In genomic region chr10:3948843-3949242, GRCh38 we compare ENCODE assay signal across 9 cellular contexts.
DNase-seq lines count a peak whose midpoint lies in the region; ATAC-seq, FAIRE-seq and TF ChIP-seq lines count a peak whose summit lies in the region.
"Had no signal": no experiment of that assay in that cellular context is flagged by ENCODE, and none has a peak within 500 bp of the region (broad histone marks: within the 10 kb centered on the region; RNA-seq: fewer than 3 reads in every experiment).

No MANE protein-coding gene starts in this region.

- no peak for TF ChIP-seq EP300 in esophagus muscularis mucosa (IDR thresholded peaks at IDR 0.05)

- intact Hi-C loops in esophagus muscularis mucosa (cut with DNase I), result no loop called here

- no peak overlapping the region for H2AFZ ChIP-seq in smooth muscle cell (ENCODE audit: low read depth)

- ATAC-seq in HG02678 (IDR thresholded peaks at IDR 0.05; ENCODE audit: unreplicated experiment) (no peak), GM21360 (IDR thresholded peaks at IDR 0.05; ENCODE audit: unreplicated experiment) (no peak)

- H3K4me2 ChIP-seq in smooth muscle cell, result no peak overlapping the region

- no peak overlapping the region for H3K9ac ChIP-seq in smooth muscle cell (ENCODE audit: low read depth)

- DNase-seq in EL, result peak; percentile 37
- DNase-seq in T-helper 1 cell, result peak; percentile 37 to 89 (median 65)
- peak; percentile 76 for DNase-seq in astrocyte of the hippocampus (ENCODE audit: low read depth, low spot score)
- peak; percentile 67 for DNase-seq in small intestine
- DNase-seq in esophagus muscularis mucosa (ENCODE audit: extremely low spot score), result no peak
- DNase-seq in smooth muscle cell (lab: John Stamatoyannopoulos, UW; ENCODE audit: unreplicated experiment), result no peak

- H3K9me3 ChIP-seq in small intestine (ENCODE audit: control insufficient read depth, low read depth) (no peaks in the 10 kb centered on the region), esophagus muscularis mucosa (no peaks in the 10 kb centered on the region), smooth muscle cell (replicated peaks; ENCODE audit: low read depth) (no peaks in the 10 kb centered on the region)
- H3K9me3 ChIP-seq: SJCRH30 had no signal

- TF ChIP-seq CTCF in esophagus muscularis mucosa (IDR thresholded peaks at IDR 0.05) (no peak), smooth muscle cell (IDR thresholded peaks at IDR 0.05; ENCODE audit: borderline replicate concordance, insufficient read depth, poor library complexity, severe bottlenecking) (no peak)

- H4K20me1 ChIP-seq in smooth muscle cell (ENCODE audit: low read depth), result no peaks in the 10 kb centered on the region

- H3K27me3 ChIP-seq in small intestine (ENCODE audit: control insufficient read depth in 2 of 2, insufficient read depth in 2 of 2, low read length in 2 of 2) (no peaks in the 10 kb centered on the region), esophagus muscularis mucosa (no peaks in the 10 kb centered on the region), smooth muscle cell (ENCODE audit: low read depth) (no peaks in the 10 kb centered on the region)
- H3K27me3 ChIP-seq: SJCRH30 had no signal

- H3K4me1 ChIP-seq in small intestine (ENCODE audit: control insufficient read depth in 2 of 2, insufficient read depth in 1 of 2, low read depth in 1 of 2, low read length in 1 of 2), result no peaks in the 10 kb centered on the region
- H3K4me1 ChIP-seq in esophagus muscularis mucosa, result peaks cover 0 to 20% (median 10%) of the 10 kb centered on the region in 4 donors
- H3K4me1 ChIP-seq in smooth muscle cell (ENCODE audit: low read depth), result no peaks in the 10 kb centered on the region
- H3K4me1 ChIP-seq: SJCRH30 had no signal

- TF ChIP-seq POLR2A in esophagus muscularis mucosa (IDR thresholded peaks at IDR 0.05; ENCODE audit: low read depth), result no peak

- peaks cover 24% of the 10 kb centered on the region for H3F3A ChIP-seq in smooth muscle cell (ENCODE audit: low read depth)

- H3K27ac ChIP-seq in small intestine (ENCODE audit: low read depth in 1 of 2, low read length in 1 of 2) (no peak overlapping the region), esophagus muscularis mucosa (replicated peaks in 1 of 4) (no peak overlapping the region), smooth muscle cell (ENCODE audit: low read depth) (no peak overlapping the region)
- H3K27ac ChIP-seq: SJCRH30 had no signal

- no peak for FAIRE-seq in small intestine (lab: Jason Lieb, UNC)

- no peak overlapping the region for H3K4me3 ChIP-seq in small intestine (ENCODE audit: low read depth in 1 of 2, low read length in 2 of 2)
- H3K4me3 ChIP-seq in esophagus muscularis mucosa, result no peak overlapping the region
- no peak overlapping the region for H3K4me3 ChIP-seq in smooth muscle cell
- H3K4me3 ChIP-seq: SJCRH30 had no signal

- no peaks in the 10 kb centered on the region for H3K79me2 ChIP-seq in smooth muscle cell (ENCODE audit: low read depth)

- 63 to 74% (median 74%) methylated on average over 9 of the region's 9 CpGs for WGBS in small intestine, 3 donors
- WGBS in esophagus muscularis mucosa, result 73% methylated on average over 9 of the region's 9 CpGs
- WGBS in smooth muscle cell (ENCODE audit: low lambda C conversion rate), result 82% methylated on average over 9 of the region's 9 CpGs

- H3K36me3 ChIP-seq in small intestine (ENCODE audit: control insufficient read depth in 2 of 2, insufficient read depth in 2 of 2, low read length in 2 of 2), result no peaks in the 10 kb centered on the region
- no peaks in the 10 kb centered on the region for H3K36me3 ChIP-seq in esophagus muscularis mucosa
- H3K36me3 ChIP-seq in smooth muscle cell (ENCODE audit: low read depth), result no peaks in the 10 kb centered on the region
- H3K36me3 ChIP-seq: SJCRH30 had no signal

Comparison
In these comparisons a context has a peak if more than half of its experiments do, and no peak if none do; other contexts are left out.
1. DNase-seq: peak in EL (single experiment), T-helper 1 cell (5 of 5), astrocyte of the hippocampus (single experiment) and small intestine (single experiment); none in esophagus muscularis mucosa (single experiment) and smooth muscle cell (single experiment).